In the genomic region with DNA sequence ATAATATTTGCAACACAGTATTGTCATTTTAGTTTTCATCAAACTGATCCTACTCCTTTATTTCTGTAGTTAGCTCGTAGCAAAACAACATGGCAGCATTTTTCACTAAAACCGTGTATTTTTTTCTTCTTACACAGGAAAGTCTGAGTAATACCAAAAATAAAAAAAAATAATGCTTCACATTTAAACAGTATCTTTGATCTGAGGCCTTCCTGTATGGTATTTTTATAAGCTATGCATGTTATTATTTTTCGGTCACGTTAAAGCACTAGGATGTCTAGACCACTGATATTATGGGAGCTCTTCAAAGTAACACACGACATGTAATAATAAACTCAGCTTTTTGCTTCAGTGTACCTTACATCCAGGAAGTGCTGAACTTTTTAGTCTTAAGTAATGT, we compare ENCODE assay signal across 30 cellular contexts.
"Had no signal": no experiment of that assay in that cellular context is flagged by ENCODE, and none has a peak within 500 bp of the region (broad histone marks: within the 10 kb centered on the region; RNA-seq: fewer than 3 reads in every experiment).

No MANE protein-coding gene starts in this region.

- DNase-seq: activated CD4-positive, alpha-beta memory T cell treated with anti-CD3 and anti-CD28 coated beads, Interleukin-2, amount 10 ng/mL, durations not matched to agents 7 days and 5 days; activated CD4-positive, alpha-beta T cell treated with anti-CD3 and anti-CD28 coated beads for 1 hour; activated CD4-positive, alpha-beta T cell treated with anti-CD3 and anti-CD28 coated beads for 36 hours; activated CD4-positive, alpha-beta T cell treated with anti-CD3 and anti-CD28 coated beads for 48 hours; activated CD4-positive, alpha-beta T cell treated with anti-CD3 and anti-CD28 coated beads, Interleukin-2, amount 10 ng/mL, durations not matched to agents 7 days and 5 days; activated CD4-positive, alpha-beta T cell treated with anti-CD3 and anti-CD28 coated beads, Interleukin-2, amount 50 U/mL, for 48 hours; activated CD4-positive, CD25-positive, alpha-beta regulatory T cell; activated CD8-positive, alpha-beta memory T cell treated with anti-CD3 and anti-CD28 coated beads for 24 hours; activated CD8-positive, alpha-beta memory T cell treated with anti-CD3 and anti-CD28 coated beads, Interleukin-2, amount 10 ng/mL, durations not matched to agents 7 days and 5 days; activated CD8-positive, alpha-beta memory T cell treated with anti-CD3 and anti-CD28 coated beads, Interleukin-2, amount 50 U/mL, for 48 hours; activated CD8-positive, alpha-beta T cell treated with anti-CD3 and anti-CD28 coated beads, Interleukin-2, amount 10 ng/mL, durations not matched to agents 7 days and 5 days; activated effector memory CD4-positive, alpha-beta T cell treated with Interleukin-2 at 50 U/mL for 16 hours; activated gamma-delta T cell; activated naive CD4-positive, alpha-beta T cell treated with anti-CD3 and anti-CD28 coated beads, Interleukin-2, amount 10 ng/mL, durations not matched to agents 7 days and 5 days; activated naive CD4-positive, alpha-beta T cell treated with Interleukin-2 at 50 U/mL for 16 hours; activated naive CD8-positive, alpha-beta T cell treated with anti-CD3 and anti-CD28 coated beads, Interleukin-2, amount 10 ng/mL, durations not matched to agents 7 days and 5 days; activated naive CD8-positive, alpha-beta T cell treated with anti-CD3 and anti-CD28 coated beads, Interleukin-2, amount 50 U/mL, for 24 hours; activated T-cell treated with anti-CD3 and anti-CD28 coated beads, Interleukin-2, amount 50 U/mL, for 24 hours; activated T-cell treated with anti-CD3 and anti-CD28 coated beads, Interleukin-2, amount 50 U/mL, for 48 hours; amygdala; anterior cingulate cortex; brain microvascular endothelial cell; central memory CD4-positive, alpha-beta T cell; T-cell; T-helper 17 cell; T-helper 9 cell; WERI-Rb-1 had no signal

- H3K27ac ChIP-seq: ascending aorta, brain microvascular endothelial cell, breast epithelium, WERI-Rb-1 had no signal

- H3K4me3 ChIP-seq: ascending aorta, breast epithelium had no signal

- H3K36me3 ChIP-seq: ascending aorta, brain microvascular endothelial cell, breast epithelium, WERI-Rb-1 had no signal

- H3K9me3 ChIP-seq: ascending aorta, breast epithelium had no signal

- ATAC-seq: activated CD4-positive, alpha-beta T cell treated with anti-CD3 and anti-CD28 coated beads for 36 hours; activated CD4-positive, CD25-positive, alpha-beta regulatory T cell treated with anti-CD3 and anti-CD28 coated beads, Interleukin-2, amount 50 U/mL, for 24 hours; activated CD8-positive, alpha-beta memory T cell treated with anti-CD3 and anti-CD28 coated beads, Interleukin-2, amount 10 ng/mL, durations not matched to agents 7 days and 5 days; activated CD8-positive, alpha-beta T cell treated with anti-CD3 and anti-CD28 coated beads, Interleukin-2, amount 10 ng/mL, durations not matched to agents 7 days and 5 days; activated naive CD8-positive, alpha-beta T cell treated with anti-CD3 and anti-CD28 coated beads, Interleukin-2, amount 50 U/mL, for 24 hours; T-cell; T-helper 17 cell had no signal

- H3K4me1 ChIP-seq: ascending aorta, breast epithelium had no signal

- H3K27me3 ChIP-seq: ascending aorta, brain microvascular endothelial cell, breast epithelium had no signal
